Comparison of ENCODE assay signal across 12 cellular contexts in genomic region chr14:70666364-70666691, GRCh38. TPM values are rescaled to one million over a fixed set of nuclear protein-coding genes. Genes with fewer than 3 reads are reported as not detected.
DNase-seq lines count a peak whose midpoint lies in the region; ATAC-seq and TF ChIP-seq lines count a peak whose summit lies in the region.
"Had no signal": no experiment of that assay in that cellular context is flagged by ENCODE, and none has a peak within 500 bp of the region (broad histone marks: within the 10 kb centered on the region; RNA-seq: fewer than 3 reads in every experiment).

No MANE protein-coding gene starts in this region.

- H4K20me1 ChIP-seq in DOHH2 (ENCODE audit: control insufficient read depth, insufficient read depth, low read depth, low read length) (no peaks in the 10 kb centered on the region), OCI-LY1 (ENCODE audit: insufficient read depth, low read length) (no peaks in the 10 kb centered on the region)

- H3K79me2 ChIP-seq in DOHH2 (ENCODE audit: control insufficient read depth, low read length) (peaks cover 80% of the 10 kb centered on the region), OCI-LY1 (ENCODE audit: insufficient read depth, low read length) (no peaks in the 10 kb centered on the region)

- H3K36me3 ChIP-seq in DOHH2 (ENCODE audit: control insufficient read depth, low read length) = peaks cover 78% of the 10 kb centered on the region
- peaks cover 40% of the 10 kb centered on the region; the same call in 1 of the 2 replicates for H3K36me3 ChIP-seq in OCI-LY1 (ENCODE audit: insufficient read depth, low read length)
- H3K36me3 ChIP-seq in breast epithelium = no peaks in the 10 kb centered on the region

- peak overlapping the region; percentile 65 for H3K4me3 ChIP-seq in DOHH2 (ENCODE audit: low read length)
- H3K4me3 ChIP-seq in OCI-LY1 (ENCODE audit: low read depth, low read length, poor library complexity, severe bottlenecking) = peak overlapping the region; percentile 32
- H3K4me3 ChIP-seq in breast epithelium = no peak overlapping the region

- intact Hi-C loops in breast epithelium (cut with DNase I; ENCODE audit: low total_unique reads) = no loop called here

- H3K9me3 ChIP-seq in DOHH2 (ENCODE audit: control insufficient read depth, insufficient read depth, low read length) (no peaks in the 10 kb centered on the region), OCI-LY1 (ENCODE audit: low read length) (no peaks in the 10 kb centered on the region), breast epithelium (no peaks in the 10 kb centered on the region)

- DNase-seq in breast epithelium (ENCODE audit: low spot score in 2 of 2) (no peak), renal cortical epithelial cell (ENCODE audit: low read depth) (peak; percentile 63), NCI-H1436 (lab: John Stamatoyannopoulos, UW) (no peak), T1000 (lab: John Stamatoyannopoulos, UW) (no peak)
- no peak for DNase-seq in stimulated activated CD4-positive, alpha-beta T cell treated with anti-CD3 and anti-CD28 coated beads, Interleukin-4, amount 100 ng/mL, for 1 hour
- DNase-seq: activated CD4-positive, alpha-beta T cell treated with anti-CD3 and anti-CD28 coated beads, Interleukin-2, amount 50 U/mL, for 4 hours; amniotic stem cell; COR-L47; NCI-H446 treated with DMSO at 0.1 percent for 48 hours had no signal

- H3K27me3 ChIP-seq in DOHH2 (ENCODE audit: control insufficient read depth, low read length) (no peaks in the 10 kb centered on the region), OCI-LY1 (ENCODE audit: insufficient read depth, low read length) (no peaks in the 10 kb centered on the region), breast epithelium (no peaks in the 10 kb centered on the region)

- H3F3A ChIP-seq in DOHH2 (ENCODE audit: control insufficient read depth, insufficient read depth) (peaks cover 36% of the 10 kb centered on the region), OCI-LY1 (ENCODE audit: insufficient read depth, low read length) (peaks cover 8% of the 10 kb centered on the region)

- H3K9ac ChIP-seq in OCI-LY1 (ENCODE audit: low read length) = peak overlapping the region; percentile 56

- H2AFZ ChIP-seq in OCI-LY1 (ENCODE audit: low read length) = no peak overlapping the region

- TF ChIP-seq CTCF in DOHH2 (IDR thresholded peaks at IDR 0.05; ENCODE audit: low read depth, low read length, poor library complexity, severe bottlenecking) (no peak), OCI-LY1 (IDR thresholded peaks at IDR 0.05; ENCODE audit: low read length) (no peak), breast epithelium (IDR thresholded peaks at IDR 0.05) (no peak)

- no peak for ATAC-seq in HG02610 (IDR thresholded peaks at IDR 0.05; ENCODE audit: unreplicated experiment)

- H3K9me2 ChIP-seq in DOHH2 (replicated peaks; ENCODE audit: control insufficient read depth, low read length) = no peaks in the 10 kb centered on the region
- no peaks in the 10 kb centered on the region for H3K9me2 ChIP-seq in OCI-LY1 (ENCODE audit: low read depth, low read length)

- peak overlapping the region; percentile 99 for H3K27ac ChIP-seq in DOHH2 (ENCODE audit: low read depth, low read length)
- H3K27ac ChIP-seq in OCI-LY1 (ENCODE audit: low read depth, low read length, poor library complexity, severe bottlenecking) = peak overlapping the region; percentile 99
- peak overlapping the region; percentile 86 to 94 for H3K27ac ChIP-seq in breast epithelium

- H3K4me2 ChIP-seq in DOHH2 (ENCODE audit: low read length) (peak overlapping the region; percentile 88), OCI-LY1 (ENCODE audit: low read length) (peak overlapping the region; percentile 57)

- H3K4me1 ChIP-seq in DOHH2 (ENCODE audit: control insufficient read depth, low read length) (peaks cover 96% of the 10 kb centered on the region), OCI-LY1 (ENCODE audit: insufficient read depth, low read length, severe bottlenecking) (peaks cover 84% of the 10 kb centered on the region), breast epithelium (peaks cover 3 to 25% of the 10 kb centered on the region in 2 donors)

- TF ChIP-seq POLR2A in breast epithelium (IDR thresholded peaks at IDR 0.05) = no peak

RNA-seq across cellular contexts. Expression of gene TTC9, which starts 24.6 kb away (rescaled TPM):
- 1 to 10 TPM in 2 of 3 donors, under 1 TPM in 1; 0.48 to 7.5 (median 3.9) TPM for total RNA-seq in breast epithelium
- 4.0 and 9.9 TPM in 2 replicates for total RNA-seq in renal cortical epithelial cell

Comparison
In these comparisons a context has a peak if more than half of its experiments do, and no peak if none do; other contexts are left out.
1. H3K4me3 ChIP-seq: peak in DOHH2 (single experiment) and OCI-LY1 (single experiment); none in breast epithelium (0 of 3).
2. Peak in every context shown above with its lines, with median percentiles within 50 percentile points of each other: H3K27ac ChIP-seq.